ENCODE assay signal across 1 cellular context in genomic region chr22:20025401-20026203, GRCh38.
TF ChIP-seq lines count a peak whose summit lies in the region.

No MANE protein-coding gene starts in this region.

TF ChIP-seq in H1, 55 proteins besides CTCF, POLR2A, EP300 and RAD21:
- TF ChIP-seq BACH1 (IDR thresholded peaks at IDR 0.05; ENCODE audit: low read length) (no peak), ATF2 (IDR thresholded peaks at IDR 0.05; ENCODE audit: low read length) (no peak), EZH2 (IDR thresholded peaks at IDR 0.05; ENCODE audit: low read depth, low read length, severe bottlenecking) (no peak), CTBP2 (IDR thresholded peaks at IDR 0.05; ENCODE audit: borderline replicate concordance, insufficient read depth, insufficient read length, low read length) (no peak), SUZ12 (IDR thresholded peaks at IDR 0.05; ENCODE audit: low read length) (no peak), POU5F1 (IDR thresholded peaks at IDR 0.05; ENCODE audit: low read depth, low read length) (no peak), GABPA (IDR thresholded peaks at IDR 0.05; ENCODE audit: borderline replicate concordance, insufficient read depth, low read length) (no peak)
TF ChIP-seq in H1: peak in this region for 0.
